ENCODE assay signal across 1 cellular context in genomic region chr7:74337926-74338325, GRCh38.
TF ChIP-seq lines count a peak whose summit lies in the region.

No MANE protein-coding gene starts in this region.

TF ChIP-seq in K562, 482 proteins besides CTCF, POLR2A, EP300 and RAD21:
- TF ChIP-seq, protein P1, sequence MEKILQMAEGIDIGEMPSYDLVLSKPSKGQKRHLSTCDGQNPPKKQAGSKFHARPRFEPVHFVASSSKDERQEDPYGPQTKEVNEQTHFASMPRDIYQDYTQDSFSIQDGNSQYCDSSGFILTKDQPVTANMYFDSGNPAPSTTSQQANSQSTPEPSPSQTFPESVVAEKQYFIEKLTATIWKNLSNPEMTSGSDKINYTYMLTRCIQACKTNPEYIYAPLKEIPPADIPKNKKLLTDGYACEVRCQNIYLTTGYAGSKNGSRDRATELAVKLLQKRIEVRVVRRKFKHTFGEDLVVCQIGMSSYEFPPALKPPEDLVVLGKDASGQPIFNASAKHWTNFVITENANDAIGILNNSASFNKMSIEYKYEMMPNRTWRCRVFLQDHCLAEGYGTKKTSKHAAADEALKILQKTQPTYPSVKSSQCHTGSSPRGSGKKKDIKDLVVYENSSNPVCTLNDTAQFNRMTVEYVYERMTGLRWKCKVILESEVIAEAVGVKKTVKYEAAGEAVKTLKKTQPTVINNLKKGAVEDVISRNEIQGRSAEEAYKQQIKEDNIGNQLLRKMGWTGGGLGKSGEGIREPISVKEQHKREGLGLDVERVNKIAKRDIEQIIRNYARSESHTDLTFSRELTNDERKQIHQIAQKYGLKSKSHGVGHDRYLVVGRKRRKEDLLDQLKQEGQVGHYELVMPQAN (IDR thresholded peaks at IDR 0.05; ENCODE audit: borderline replicate concordance), result no peak
- TF ChIP-seq GABPB1 (CRISPR knock-in tag; IDR thresholded peaks at IDR 0.05) (no peak), NRF1 (conservative IDR thresholded peaks at IDR 0.05 in 1 of 2, IDR thresholded peaks at IDR 0.05 in 1 of 2) (no peak), LARP7 (IDR thresholded peaks at IDR 0.05) (no peak)
